Comparison of ENCODE assay signal across 33 cellular contexts in the genomic region with DNA sequence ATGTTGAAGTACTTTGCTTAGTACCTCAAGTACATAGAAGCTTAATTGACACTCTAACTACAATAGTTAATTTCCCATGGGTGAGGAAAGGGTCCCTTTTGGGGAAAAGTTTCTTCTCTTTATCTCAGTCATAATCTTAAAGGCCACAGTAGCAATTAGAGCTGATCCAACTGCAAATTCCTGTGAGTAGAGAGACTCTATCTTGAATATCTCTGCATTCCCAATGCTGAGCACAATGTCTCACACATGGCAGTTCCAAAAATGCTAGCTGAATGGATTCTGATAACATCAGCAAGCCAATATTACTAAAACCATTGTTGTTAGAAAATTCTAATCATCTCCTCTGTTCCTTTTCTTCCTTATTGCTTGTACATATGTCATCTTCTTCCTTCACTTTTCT.
DNase-seq lines count a peak whose midpoint lies in the region; ATAC-seq and TF ChIP-seq lines count a peak whose summit lies in the region.
"Had no signal": no experiment of that assay in that cellular context is flagged by ENCODE, and none has a peak within 500 bp of the region (broad histone marks: within the 10 kb centered on the region; RNA-seq: fewer than 3 reads in every experiment).

No MANE protein-coding gene starts in this region.

- H3K79me1 ChIP-seq in mesendoderm (ENCODE audit: low read length), result no peaks in the 10 kb centered on the region

- no peak overlapping the region for H3K4ac ChIP-seq in mesendoderm (ENCODE audit: low read depth, low read length)

- no peak overlapping the region for H3K4me3 ChIP-seq in SK-N-SH (ENCODE audit: low read depth in 2 of 2, low read length in 1 of 2)
- no peak overlapping the region for H3K4me3 ChIP-seq in GM23338
- H3K4me3 ChIP-seq in mesendoderm (ENCODE audit: low read length), result no peak overlapping the region
- no peak overlapping the region for H3K4me3 ChIP-seq in MG63
- H3K4me3 ChIP-seq: A549; BLaER1; BLaER1 treated with 17β-estradiol and CSF1 and Interleukin-3, amounts not matched to agents 10 nM and 100 nM had no signal

- no peak overlapping the region for H3K27ac ChIP-seq in SK-N-SH (ENCODE audit: low read depth in 2 of 2, low read length in 1 of 2)
- H3K27ac ChIP-seq in GM23338 (ENCODE audit: low read depth), result no peak overlapping the region
- no peak overlapping the region for H3K27ac ChIP-seq in mesendoderm (ENCODE audit: low read depth, low read length)
- H3K27ac ChIP-seq: 22Rv1; A549; BLaER1; BLaER1 treated with 17β-estradiol and CSF1 and Interleukin-3, amounts not matched to agents 10 nM and 100 nM; C4-2B had no signal

- no peak overlapping the region for H3K23ac ChIP-seq in mesendoderm (ENCODE audit: low read length)

- H3K79me2 ChIP-seq in SK-N-SH (ENCODE audit: insufficient read depth), result no peaks in the 10 kb centered on the region
- no peaks in the 10 kb centered on the region for H3K79me2 ChIP-seq in GM23338 (replicated peaks; ENCODE audit: insufficient read depth)
- H3K79me2 ChIP-seq in mesendoderm (ENCODE audit: control insufficient read depth, insufficient read depth, low read length), result no peaks in the 10 kb centered on the region

- H3K4me3 Mint-ChIP-seq in GM23338, result no peak overlapping the region
- no peak overlapping the region for H3K4me3 Mint-ChIP-seq in mesothelial cell of epicardium
- H3K4me3 Mint-ChIP-seq: B cell; CD14-positive monocyte; CD4-positive, alpha-beta memory T cell; CD4-positive, alpha-beta T cell; CD4-positive, CD25-positive, alpha-beta regulatory T cell; CD8-positive, alpha-beta memory T cell; CD8-positive, alpha-beta T cell had no signal

- H3K27me3 Mint-ChIP-seq in GM23338 (ENCODE audit: insufficient read depth, low read depth, poor library complexity), result peaks cover 4% of the 10 kb centered on the region
- no peaks in the 10 kb centered on the region for H3K27me3 Mint-ChIP-seq in mesothelial cell of epicardium (ENCODE audit: low read depth)
- H3K27me3 Mint-ChIP-seq: B cell; CD4-positive, alpha-beta T cell had no signal

- no peak overlapping the region for H2AFZ ChIP-seq in SK-N-SH (ENCODE audit: low read depth)
- peak overlapping the region; percentile 33; the same call in 1 of the 2 replicates for H2AFZ ChIP-seq in GM23338

- H2BK120ac ChIP-seq in mesendoderm (ENCODE audit: low read depth, low read length), result no peak overlapping the region

- H3K9ac ChIP-seq in SK-N-SH (no peak overlapping the region), mesendoderm (ENCODE audit: low read length) (no peak overlapping the region)
- H3K9ac ChIP-seq: BLaER1; BLaER1 treated with 17β-estradiol and CSF1 and Interleukin-3, amounts not matched to agents 10 nM and 100 nM had no signal

- CTCF ChIA-PET in SK-N-SH (lab: Yijun Ruan, JAX), result interaction anchor here (0.7 to 1.2 kb wide), 2 partner anchors 10 to 138 kb away, joined by 3 read pairs; no protein-coding TSS in a partner anchor

- no peak overlapping the region for H3K18ac ChIP-seq in mesendoderm (ENCODE audit: low read length)

- H3K36me3 Mint-ChIP-seq in GM23338 (ENCODE audit: low read depth), result no peaks in the 10 kb centered on the region
- no peaks in the 10 kb centered on the region for H3K36me3 Mint-ChIP-seq in mesothelial cell of epicardium
- H3K36me3 Mint-ChIP-seq: CD14-positive monocyte; CD4-positive, alpha-beta memory T cell; CD4-positive, CD25-positive, alpha-beta regulatory T cell; CD8-positive, alpha-beta memory T cell; CD8-positive, alpha-beta T cell had no signal

- ATAC-seq in SK-N-SH treated with all-trans-retinoic acid at 6 μM for 48 hours, result no peak
- ATAC-seq in GM23338, result no peak
- ATAC-seq: A549; CD8-positive, alpha-beta T cell had no signal

- TF ChIP-seq RAD21 in SK-N-SH (IDR thresholded peaks at IDR 0.05; ENCODE audit: low read length), result no peak

- no peak overlapping the region for H4K5ac ChIP-seq in mesendoderm (ENCODE audit: low read length)

- no peak overlapping the region for H2BK5ac ChIP-seq in mesendoderm (ENCODE audit: low read length)

- H2BK15ac ChIP-seq in mesendoderm (replicated peaks; ENCODE audit: low read depth), result no peak overlapping the region

- H3K4me2 ChIP-seq in SK-N-SH (no peak overlapping the region), GM23338 (no peak overlapping the region), mesendoderm (ENCODE audit: low read length) (no peak overlapping the region)
- H3K4me2 ChIP-seq: A549; BLaER1; BLaER1 treated with 17β-estradiol and CSF1 and Interleukin-3, amounts not matched to agents 10 nM and 100 nM had no signal

- H3K4me1 Mint-ChIP-seq in GM23338, result peaks cover 16% of the 10 kb centered on the region; the same call in 2 of the 3 replicates
- peaks cover 59% of the 10 kb centered on the region for H3K4me1 Mint-ChIP-seq in mesothelial cell of epicardium
- H3K4me1 Mint-ChIP-seq: B cell; CD14-positive monocyte; CD4-positive, alpha-beta memory T cell; CD4-positive, CD25-positive, alpha-beta regulatory T cell; CD8-positive, alpha-beta memory T cell had no signal

- no peaks in the 10 kb centered on the region for H3K9me3 ChIP-seq in SK-N-SH
- no peaks in the 10 kb centered on the region for H3K9me3 ChIP-seq in MG63
- H3K9me3 ChIP-seq: A549; BE2C; BLaER1; BLaER1 treated with 17β-estradiol and CSF1 and Interleukin-3, amounts not matched to agents 10 nM and 100 nM; Caco-2 had no signal

- H3K27me3 ChIP-seq in SK-N-SH (ENCODE audit: insufficient read depth) (no peaks in the 10 kb centered on the region), GM23338 (ENCODE audit: insufficient read depth) (no peaks in the 10 kb centered on the region), mesendoderm (ENCODE audit: insufficient read depth, low read length, poor library complexity) (no peaks in the 10 kb centered on the region), MG63 (no peaks in the 10 kb centered on the region)
- H3K27me3 ChIP-seq: BE2C; BLaER1; BLaER1 treated with 17β-estradiol and CSF1 and Interleukin-3, amounts not matched to agents 10 nM and 100 nM had no signal

- no peak for TF ChIP-seq EP300 in SK-N-SH (IDR thresholded peaks at IDR 0.05; ENCODE audit: borderline replicate concordance in 1 of 2, low read depth in 1 of 2, low read length in 1 of 2)

- no peak overlapping the region for H3K27ac Mint-ChIP-seq in GM23338
- no peak overlapping the region for H3K27ac Mint-ChIP-seq in mesothelial cell of epicardium
- H3K27ac Mint-ChIP-seq: B cell; CD14-positive monocyte; CD4-positive, alpha-beta memory T cell; CD4-positive, alpha-beta T cell; CD4-positive, CD25-positive, alpha-beta regulatory T cell; CD8-positive, alpha-beta memory T cell; CD8-positive, alpha-beta T cell had no signal

- H2AK5ac ChIP-seq in mesendoderm (ENCODE audit: low read length), result no peak overlapping the region

- H3K36me3 ChIP-seq in SK-N-SH (replicated peaks in 1 of 2; ENCODE audit: control insufficient read depth in 1 of 2, insufficient read depth in 2 of 2, low read length in 1 of 2) (no peaks in the 10 kb centered on the region), GM23338 (ENCODE audit: insufficient read depth) (no peaks in the 10 kb centered on the region), mesendoderm (ENCODE audit: control insufficient read depth, insufficient read depth, low read length) (no peaks in the 10 kb centered on the region), MG63 (no peaks in the 10 kb centered on the region)
- H3K36me3 ChIP-seq: BE2C; BLaER1; BLaER1 treated with 17β-estradiol and CSF1 and Interleukin-3, amounts not matched to agents 10 nM and 100 nM had no signal

- H3K4me1 ChIP-seq in SK-N-SH (ENCODE audit: control insufficient read depth in 1 of 2, insufficient read depth in 2 of 2, low read depth in 1 of 2, low read length in 1 of 2), result peaks cover 0 to 4% of the 10 kb centered on the region in 2 experiments; a peak in 2 of 4 replicates
- H3K4me1 ChIP-seq in GM23338 (ENCODE audit: insufficient read depth), result peaks cover 12% of the 10 kb centered on the region
- peaks cover 2% of the 10 kb centered on the region for H3K4me1 ChIP-seq in mesendoderm (ENCODE audit: control insufficient read depth, low read depth, low read length)
- H3K4me1 ChIP-seq: A549, BLaER1, Caco-2 had no signal

- DNase-seq in SK-N-SH (no peak), GM23338 (ENCODE audit: low spot score) (no peak), mesendoderm (peak; percentile 90), MG63 (no peak), mesothelial cell of epicardium (ENCODE audit: low spot score in 2 of 2, unreplicated experiment in 2 of 2) (no peak)
- DNase-seq: 8988T; ACHN; AML-193; BE2C; C1 segment of cervical spinal cord; Caco-2; Calu3; CD4-positive, alpha-beta memory T cell; CD4-positive, alpha-beta T cell; CD4-positive, CD25-positive, alpha-beta regulatory T cell; CD8-positive, alpha-beta memory T cell; CD8-positive, alpha-beta T cell; COR-L47; DMS 273 treated with DMSO at 0.1 percent for 48 hours; DMS153; DMS53; DMS79; DMS79 treated with DMSO at 0.1 percent for 48 hours; DND-41; EL had no signal

- H3K9me2 ChIP-seq in SK-N-SH (no peaks in the 10 kb centered on the region), GM23338 (ENCODE audit: insufficient read depth) (0 out of 2 replicates have a peak, but pooled peaks cover 5% of the 10 kb centered on the region)

- H3K9me3 Mint-ChIP-seq in GM23338, result no peaks in the 10 kb centered on the region
- H3K9me3 Mint-ChIP-seq in mesothelial cell of epicardium, result no peaks in the 10 kb centered on the region
- H3K9me3 Mint-ChIP-seq: CD4-positive, alpha-beta T cell; CD8-positive, alpha-beta memory T cell; CD8-positive, alpha-beta T cell had no signal

- no peak overlapping the region for H4K8ac ChIP-seq in mesendoderm (ENCODE audit: low read depth, low read length)

- H4K20me1 ChIP-seq in SK-N-SH (ENCODE audit: insufficient read depth) (no peaks in the 10 kb centered on the region), GM23338 (replicated peaks; ENCODE audit: insufficient read depth) (no peaks in the 10 kb centered on the region)
- H4K20me1 ChIP-seq: BLaER1; BLaER1 treated with 17β-estradiol and CSF1 and Interleukin-3, amounts not matched to agents 10 nM and 100 nM had no signal

- H3F3A ChIP-seq in SK-N-SH (replicated peaks; ENCODE audit: insufficient read depth) (no peaks in the 10 kb centered on the region), GM23338 (replicated peaks; ENCODE audit: low read depth) (no peaks in the 10 kb centered on the region)

- POLR2A ChIA-PET in SK-N-SH (lab: Yijun Ruan, JAX), result no interaction called here

- no peak overlapping the region for H3K56ac ChIP-seq in mesendoderm (ENCODE audit: low read length)

- no peak for TF ChIP-seq CTCF in SK-N-SH (IDR thresholded peaks at IDR 0.05)
- no peak for TF ChIP-seq CTCF in GM23338 (conservative IDR thresholded peaks at IDR 0.05; ENCODE audit: low read depth in 2 of 2)
- TF ChIP-seq CTCF in mesothelial cell of epicardium (IDR thresholded peaks at IDR 0.05; ENCODE audit: unreplicated experiment), result no peak

TF ChIP-seq in SK-N-SH treated with all-trans-retinoic acid at 6 μM for 48 hours, 23 proteins besides CTCF, POLR2A, EP300 and RAD21 (continues in another document):
- peak; percentile 52; the same call in 1 of the 2 replicates for TF ChIP-seq ISL1 (CRISPR knock-in tag; IDR thresholded peaks at IDR 0.05)
